In the genomic region with DNA sequence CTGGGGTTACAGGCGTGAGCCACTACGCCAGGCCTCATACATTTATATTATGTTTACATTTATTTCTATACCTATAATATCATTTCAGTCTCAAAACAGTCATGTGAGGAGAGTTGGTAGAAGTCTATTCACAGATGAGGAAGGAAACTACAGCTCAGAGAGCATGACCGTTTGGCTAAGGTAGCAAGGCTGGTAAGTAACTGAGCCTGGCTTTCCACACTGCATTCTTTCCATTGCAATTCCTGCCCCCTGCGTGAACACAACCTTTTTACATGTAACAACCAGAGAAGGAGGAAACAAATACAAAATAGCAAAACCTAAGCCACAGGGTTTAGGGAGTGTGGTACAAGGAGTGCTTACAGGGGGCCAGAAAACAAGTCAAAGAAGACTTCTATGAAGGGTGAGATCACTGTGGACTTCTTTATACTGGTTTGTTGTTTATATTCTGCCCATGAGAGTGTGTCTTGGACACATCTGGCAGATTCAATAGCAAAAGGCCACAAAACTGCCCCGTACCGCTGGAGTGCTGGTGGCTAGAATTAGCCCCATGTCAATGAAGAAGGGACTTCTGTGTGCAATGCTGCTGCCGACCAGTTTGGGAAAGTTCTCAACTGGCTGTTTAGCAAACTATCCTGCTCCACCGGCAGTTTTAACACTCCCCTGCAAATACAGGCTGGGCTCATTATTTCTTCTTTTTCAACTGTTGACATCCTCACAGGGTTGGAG, we compare ENCODE assay signal across 21 cellular contexts. TPM values are rescaled to one million over a fixed set of nuclear protein-coding genes. Genes with fewer than 3 reads are reported as not detected.
A peak's percentile ranks its signal among the peaks of the same experiment; 100 is the strongest.
DNase-seq lines count a peak whose midpoint lies in the region; ATAC-seq, FAIRE-seq and TF ChIP-seq lines count a peak whose summit lies in the region.
"Had no signal": no experiment of that assay in that cellular context is flagged by ENCODE, and none has a peak within 500 bp of the region (broad histone marks: within the 10 kb centered on the region; RNA-seq: fewer than 3 reads in every experiment).

No MANE protein-coding gene starts in this region.

- H2AFZ ChIP-seq in HepG2 (ENCODE audit: low read length), result peak overlapping the region; percentile 86
- H2AFZ ChIP-seq in osteoblast (ENCODE audit: low read length), result peak overlapping the region; percentile 6

- H3K4me3 ChIP-seq in HepG2 (replicated peaks in 1 of 3; ENCODE audit: insufficient read depth in 1 of 3, low read depth in 2 of 3, low read length in 3 of 3), result no peak overlapping the region
- H3K4me3 ChIP-seq in right lobe of liver, result no peak overlapping the region
- H3K4me3 ChIP-seq in osteoblast (ENCODE audit: insufficient read depth, low read length), result no peak overlapping the region
- H3K4me3 ChIP-seq in tibial artery, result no peak overlapping the region
- H3K4me3 ChIP-seq in H7 (ENCODE audit: insufficient read depth, low read depth, low read length), result no peak overlapping the region
- H3K4me3 ChIP-seq: ascending aorta, coronary artery, skin epidermis, vagina had no signal

- CTCF ChIA-PET in HepG2 (lab: Yijun Ruan, JAX; ENCODE audit: low intra/inter-chr PET ratio, low total read pairs), result no interaction called here

- no peak for FAIRE-seq in HepG2 (lab: Jason Lieb, UNC)
- FAIRE-seq: A204.1 had no signal

- WGBS in HepG2 (ENCODE audit: low lambda C conversion rate), result 63% methylated on average over 8 of the region's 8 CpGs
- 70% methylated on average over 7 of the region's 8 CpGs for WGBS in right lobe of liver (ENCODE audit: insufficient coverage, low coverage, low lambda C conversion rate, missing lambda C conversion rate)

- POLR2A ChIA-PET in HepG2 (lab: Yijun Ruan, JAX), result no interaction called here

- H3K27ac ChIP-seq in HepG2 (ENCODE audit: extremely low read length, insufficient read depth, low read length) (no peak overlapping the region), right lobe of liver (no peak overlapping the region), osteoblast (ENCODE audit: low read depth, low read length) (no peak overlapping the region), tibial artery (peak overlapping the region; percentile 59 to 67)
- H3K27ac ChIP-seq: ascending aorta, epithelial cell of prostate, KMS-11, vagina had no signal

- TF ChIP-seq RAD21 in HepG2 (CRISPR knock-in tag; IDR thresholded peaks at IDR 0.05), result no peak

- H4K20me1 ChIP-seq in HepG2 (ENCODE audit: insufficient read depth, low read length) (no peaks in the 10 kb centered on the region), osteoblast (ENCODE audit: insufficient read depth, low read length) (no peaks in the 10 kb centered on the region)

- TF ChIP-seq POLR2A in HepG2 (IDR thresholded peaks at IDR 0.05; ENCODE audit: insufficient read depth in 1 of 2, low read depth in 2 of 2, low read length in 2 of 2) (no peak), right lobe of liver (IDR thresholded peaks at IDR 0.05) (no peak)

- TF ChIP-seq CTCF in HepG2 (CRISPR knock-in tag; IDR thresholded peaks at IDR 0.05), result no peak
- TF ChIP-seq CTCF in right lobe of liver (IDR thresholded peaks at IDR 0.05), result no peak
- no peak for TF ChIP-seq CTCF in osteoblast (IDR thresholded peaks at IDR 0.05; ENCODE audit: extremely low read depth, low read depth, low read length)
- TF ChIP-seq CTCF in tibial artery (IDR thresholded peaks at IDR 0.05), result no peak

- no peaks in the 10 kb centered on the region for H3K27me3 ChIP-seq in HepG2 (ENCODE audit: control insufficient read depth in 1 of 2, insufficient read depth in 2 of 2, low read length in 2 of 2)
- H3K27me3 ChIP-seq in right lobe of liver, result no peaks in the 10 kb centered on the region
- H3K27me3 ChIP-seq in osteoblast (ENCODE audit: insufficient read depth, low read length), result no peaks in the 10 kb centered on the region
- H3K27me3 ChIP-seq in tibial artery, result no peaks in the 10 kb centered on the region
- peaks cover 2% of the 10 kb centered on the region; the same call in 1 of the 2 replicates for H3K27me3 ChIP-seq in H7 (ENCODE audit: control insufficient read depth, insufficient read depth, low read length)
- H3K27me3 ChIP-seq: ascending aorta, vagina had no signal

- H3K9me3 ChIP-seq in HepG2 (ENCODE audit: low read length), result no peaks in the 10 kb centered on the region
- no peaks in the 10 kb centered on the region for H3K9me3 ChIP-seq in right lobe of liver
- no peaks in the 10 kb centered on the region for H3K9me3 ChIP-seq in osteoblast (ENCODE audit: low read depth, low read length)
- H3K9me3 ChIP-seq in tibial artery, result no peaks in the 10 kb centered on the region
- H3K9me3 ChIP-seq: ascending aorta, vagina had no signal

- ATAC-seq in HepG2, result no peak
- ATAC-seq in right lobe of liver, result no peak

- in situ Hi-C loops in HepG2 (cut with HindIII; ENCODE audit: extremely low pct_ligation_motif_present, low pct_unique_long_range_greater_than_20kb), result no loop called here

- H3K4me2 ChIP-seq in HepG2 (ENCODE audit: low read depth, low read length) (no peak overlapping the region), osteoblast (ENCODE audit: insufficient read depth, low read length) (no peak overlapping the region)
- H3K4me2 ChIP-seq: KMS-11 had no signal

- H3K9ac ChIP-seq in HepG2 (ENCODE audit: insufficient read depth, low read depth, low read length), result no peak overlapping the region
- H3K9ac ChIP-seq: KMS-11 had no signal

- intact Hi-C loops in HepG2 (cut with micrococcal nuclease; ENCODE audit: unreplicated experiment), result no loop called here
- intact Hi-C loops in right lobe of liver (cut with DNase I), result loop anchor here in 1 of 2 donors (10.0 kb wide), 1 partner anchor 69 kb away; the partner anchor contains the start of gene PEX26
- intact Hi-C loops in tibial artery (cut with DNase I; ENCODE audit: low total_unique reads), result loop anchor here (10.0 kb wide), 1 partner anchor 171 kb away; no protein-coding TSS in a partner anchor

- BruUV-seq in HepG2 (replicated peaks; lab: Mats Ljungman, UMichigan), result no TSS peak

- DNase-seq in HepG2 (ENCODE audit: low spot score) (no peak), right lobe of liver (no peak), dermis blood vessel endothelial cell (peak; percentile 34), osteoblast (ENCODE audit: insufficient read length, low spot score, missing footprints) (no peak), tibial artery (no peak), H7 (no peak), COLO829 (ENCODE audit: low spot score) (no peak), NCI-H226 (no peak)
- DNase-seq: activated gamma-delta T cell treated with Interleukin-2 at 50 U/mL for 16 hours; CD4-positive, alpha-beta T cell; islet precursor cell; NCI-H2171 treated with DMSO at 0.1 percent for 48 hours; stimulated activated CD4-positive, alpha-beta T cell treated with anti-CD3 and anti-CD28 coated beads, Interleukin-4, amount 100 ng/mL, for 4 hours; T-helper 1 cell had no signal

- H3K36me3 ChIP-seq in HepG2 (replicated peaks in 1 of 2; ENCODE audit: control insufficient read depth in 1 of 2, insufficient read depth in 2 of 2, low read length in 2 of 2) (no peaks in the 10 kb centered on the region), right lobe of liver (no peaks in the 10 kb centered on the region), osteoblast (ENCODE audit: insufficient read depth, low read length) (no peaks in the 10 kb centered on the region), tibial artery (no peaks in the 10 kb centered on the region), H7 (replicated peaks; ENCODE audit: control insufficient read depth, insufficient read depth, low read length) (no peaks in the 10 kb centered on the region)
- H3K36me3 ChIP-seq: ascending aorta, vagina had no signal

- H3K79me2 ChIP-seq in HepG2 (ENCODE audit: insufficient read depth, low read length) (peaks cover 2% of the 10 kb centered on the region), osteoblast (ENCODE audit: insufficient read depth, low read length) (peaks cover 10% of the 10 kb centered on the region)

- no peak for TF ChIP-seq EP300 in HepG2 (IDR thresholded peaks at IDR 0.05; ENCODE audit: low read depth in 2 of 2, low read length in 2 of 2)
- no peak for TF ChIP-seq EP300 in HepG2 (CRISPR knock-in tag; IDR thresholded peaks at IDR 0.05; ENCODE audit: borderline replicate concordance)

- H3K4me1 ChIP-seq in HepG2 (ENCODE audit: insufficient read depth, low read length) (no peaks in the 10 kb centered on the region; the same call in 1 of the 2 replicates), right lobe of liver (peaks cover 0 to 6% (median 0%) of the 10 kb centered on the region in 4 donors), osteoblast (ENCODE audit: insufficient read depth, low read length) (no peaks in the 10 kb centered on the region), tibial artery (peaks cover 0 to 21% (median 4%) of the 10 kb centered on the region in 4 donors)

TF ChIP-seq in HepG2, 621 proteins besides CTCF, POLR2A, EP300 and RAD21:
- TF ChIP-seq TBP (CRISPR knock-in tag; IDR thresholded peaks at IDR 0.05), result no peak
- no peak for TF ChIP-seq ELF1 (CRISPR knock-in tag; IDR thresholded peaks at IDR 0.05)

RNA-seq across cellular contexts. Expression of gene MICAL3, which starts 19.0 kb away (rescaled TPM):
- 9.5 and 12.5 TPM in 2 replicates for total RNA-seq in HepG2 (2016; rRNA removed; fragmentation: Illumina TruSeq; extraction: Trizol)
- 2.6 and 2.9 TPM in 2 replicates for total RNA-seq in HepG2 (2016; cell fraction: cytosol; rRNA removed; fragmentation: Illumina TruSeq; extraction: Trizol; ENCODE audit: low read depth)
- total RNA-seq in HepG2 (2016; cell fraction: insoluble cytoplasmic fraction; rRNA removed; fragmentation: Illumina TruSeq; extraction: Trizol), result 8.6 and 11.9 TPM in 2 replicates
- total RNA-seq in HepG2 (2016; cell fraction: membrane; rRNA removed; fragmentation: Illumina TruSeq; extraction: Trizol), result 4.2 and 6.1 TPM in 2 replicates
- total RNA-seq in HepG2 (2016; cell fraction: nucleus; rRNA removed; fragmentation: Illumina TruSeq; extraction: Trizol), result 31.3 and 35.0 TPM in 2 replicates
- polyA plus RNA-seq in HepG2 (2011; rRNA removed), result 5.3 and 5.6 TPM in 2 replicates
- 2.5 and 3.1 TPM in 2 replicates for polyA plus RNA-seq in HepG2 (2011; cell fraction: cytosol; rRNA removed)
- 32.9 and 43.0 TPM in 2 replicates for polyA plus RNA-seq in HepG2 (2011; cell fraction: nucleus; rRNA removed)
- 9.2 and 10.8 TPM in 2 replicates for polyA plus RNA-seq in HepG2 (2012)
- polyA plus RNA-seq in HepG2 (2016; cell fraction: cytosol; fragmentation: Illumina TruSeq; extraction: Trizol; ENCODE audit: low read depth), result 0.59 and 1.1 TPM in 2 replicates
- polyA plus RNA-seq in HepG2 (2016; cell fraction: insoluble cytoplasmic fraction; fragmentation: Illumina TruSeq; extraction: Trizol; ENCODE audit: low read depth), result 3.5 and 3.6 TPM in 2 replicates
- 0.53 and 1.1 TPM in 2 replicates for polyA plus RNA-seq in HepG2 (2016; cell fraction: membrane; fragmentation: Illumina TruSeq; extraction: Trizol; ENCODE audit: low read depth)
- polyA plus RNA-seq in HepG2 (2016; cell fraction: nucleus; fragmentation: Illumina TruSeq; extraction: Trizol; ENCODE audit: insufficient read depth, low read depth), result 34.4 and 36.4 TPM in 2 replicates
- polyA minus RNA-seq in HepG2 (2011; rRNA and poly(A)+ RNA removed; ENCODE audit: low replicate concordance), result 12.7 and 28.5 TPM in 2 replicates
- polyA minus RNA-seq in HepG2 (2011; cell fraction: cytosol; rRNA and poly(A)+ RNA removed), result 3.7 and 4.4 TPM in 2 replicates
- polyA minus RNA-seq in HepG2 (2011; cell fraction: nucleus; rRNA and poly(A)+ RNA removed), result 28.5 and 33.0 TPM in 2 replicates
- total RNA-seq in right lobe of liver, result 10 to 100 TPM; 31.5 to 61.8 (median 48.2) TPM
- total RNA-seq in dermis blood vessel endothelial cell, result 40.2 and 43.4 TPM in 2 replicates
- total RNA-seq in osteoblast, result 35.1 and 39.5 TPM in 2 replicates
- total RNA-seq in H7 (2014; rRNA removed; shearing (Covaris generic)), result 11.8 and 12.3 TPM in 2 replicates

Comparison
In these comparisons a context has a peak if more than half of its experiments do, and no peak if none do; other contexts are left out.
1. H3K27ac ChIP-seq: peak in tibial artery (2 of 2); none in HepG2 (single experiment), right lobe of liver (0 of 3) and osteoblast (single experiment).